In the genomic region with DNA sequence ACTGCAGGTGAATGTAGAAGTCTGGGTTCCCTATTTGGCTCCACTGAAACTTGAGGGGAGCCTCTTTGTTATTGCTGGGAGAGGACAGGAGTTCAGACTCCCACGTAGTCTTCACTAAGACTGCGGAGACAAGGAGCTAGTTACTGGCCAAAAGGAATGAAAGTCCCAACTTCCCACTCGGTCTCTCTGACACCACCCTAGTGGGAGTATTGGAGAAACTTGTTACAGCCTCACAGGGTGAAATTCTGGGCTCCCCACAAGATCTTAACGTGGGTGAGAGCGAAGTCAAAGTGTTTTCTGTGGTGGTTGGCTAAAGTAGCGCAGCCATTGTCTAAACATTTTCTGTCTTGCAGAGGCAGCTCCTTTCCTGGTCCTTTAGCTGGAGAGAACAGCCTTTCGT, we compare ENCODE assay signal across 1 cellular context.
TF ChIP-seq lines count a peak whose summit lies in the region.

No MANE protein-coding gene starts in this region.

TF ChIP-seq in GM23338, 12 proteins besides CTCF, POLR2A, EP300 and RAD21:
- TF ChIP-seq ZNF462 (CRISPR knock-in tag; IDR thresholded peaks at IDR 0.05) (no peak), ZNF114 (CRISPR knock-in tag; IDR thresholded peaks at IDR 0.05) (no peak), REST (IDR thresholded peaks at IDR 0.05; ENCODE audit: unreplicated experiment) (no peak), NANOG (IDR thresholded peaks at IDR 0.05; ENCODE audit: borderline replicate concordance) (no peak), STAT1 (IDR thresholded peaks at IDR 0.05; ENCODE audit: unreplicated experiment) (no peak), EZH2phosphoT487 (IDR thresholded peaks at IDR 0.05; ENCODE audit: unreplicated experiment) (no peak)
